In genomic region chr11:104781037-104781436, GRCh38 we compare ENCODE assay signal across 22 cellular contexts.
A peak's percentile ranks its signal among the peaks of the same experiment; 100 is the strongest.
DNase-seq lines count a peak whose midpoint lies in the region; ATAC-seq, FAIRE-seq and TF ChIP-seq lines count a peak whose summit lies in the region.
"Had no signal": no experiment of that assay in that cellular context is flagged by ENCODE, and none has a peak within 500 bp of the region (broad histone marks: within the 10 kb centered on the region; RNA-seq: fewer than 3 reads in every experiment).

No MANE protein-coding gene starts in this region.

- H3F3A ChIP-seq in GM23338 (replicated peaks; ENCODE audit: low read depth) = peaks cover 6% of the 10 kb centered on the region; the same call in 1 of the 2 replicates

- H3K18ac ChIP-seq in H1 (ENCODE audit: extremely low read depth, low read length) = no peak overlapping the region

- no peak for TF ChIP-seq RAD21 in H1 (IDR thresholded peaks at IDR 0.05 in 1 of 2, conservative IDR thresholded peaks at IDR 0.05 in 1 of 2; ENCODE audit: low read depth in 2 of 2, low read length in 2 of 2)

- H3K27ac ChIP-seq in GM23338 (ENCODE audit: low read depth) = peak overlapping the region; percentile 88
- H3K27ac ChIP-seq in HUES6 (ENCODE audit: low read depth, low read length) = peak overlapping the region; percentile 82
- H3K27ac ChIP-seq in H1 (ENCODE audit: low read depth, low read length) = no peak overlapping the region; the same call in 1 of the 2 replicates
- peak overlapping the region; percentile 79 for H3K27ac ChIP-seq in iPS-20b (ENCODE audit: low read length)
- H3K27ac ChIP-seq: 22Rv1, BLaER1, C4-2B, GM23248 had no signal

- peaks cover 4% of the 10 kb centered on the region for H3K27me3 Mint-ChIP-seq in GM23338 (ENCODE audit: insufficient read depth, low read depth, poor library complexity)
- H3K27me3 Mint-ChIP-seq: B cell had no signal

- no peak overlapping the region for H3K56ac ChIP-seq in H1 (replicated peaks; ENCODE audit: insufficient read length, low read depth, low read length)

- H3K27ac Mint-ChIP-seq in GM23338 = peak overlapping the region; percentile 68
- H3K27ac Mint-ChIP-seq: B cell; CD4-positive, CD25-positive, alpha-beta regulatory T cell; CD8-positive, alpha-beta T cell had no signal

- H3K36me3 ChIP-seq in GM23338 (ENCODE audit: insufficient read depth) (no peaks in the 10 kb centered on the region), HUES6 (ENCODE audit: control insufficient read depth, insufficient read depth, low read length) (no peaks in the 10 kb centered on the region), H1 (ENCODE audit: control insufficient read depth in 2 of 4, insufficient read depth in 4 of 4, low read length in 3 of 4) (no peaks in the 10 kb centered on the region), iPS-20b (ENCODE audit: insufficient read depth, low read depth, low read length) (no peaks in the 10 kb centered on the region), MG63 (no peaks in the 10 kb centered on the region)
- H3K36me3 ChIP-seq: BLaER1 had no signal

- TF ChIP-seq CTCF in GM23338 (conservative IDR thresholded peaks at IDR 0.05; ENCODE audit: low read depth in 2 of 2) (no peak), H1 (IDR thresholded peaks at IDR 0.05; ENCODE audit: control extremely low read depth in 1 of 3, insufficient read depth in 1 of 3, low read depth in 1 of 3, low read length in 3 of 3) (no peak)

- H2BK15ac ChIP-seq in H1 (ENCODE audit: low read length) = no peak overlapping the region

- H2BK5ac ChIP-seq in H1 (ENCODE audit: low read depth, low read length) = peak overlapping the region; percentile 67; the same call in 1 of the 2 replicates

- no peak overlapping the region for H4K5ac ChIP-seq in H1 (ENCODE audit: insufficient read length, low read depth, low read length)

- no peak for TF ChIP-seq POLR2A in H1 (IDR thresholded peaks at IDR 0.05; ENCODE audit: control extremely low read depth in 1 of 2, low read depth in 2 of 2, low read length in 2 of 2)

- POLR2A ChIA-PET in H1 (lab: Charles Lee; ENCODE audit: partially characterized antibody) = no interaction called here

- peaks cover 5% of the 10 kb centered on the region; the same call in 1 of the 2 replicates for H3K9me2 ChIP-seq in GM23338 (ENCODE audit: insufficient read depth)

- H3K9me3 ChIP-seq in HUES6 (ENCODE audit: control insufficient read depth, insufficient read depth, low read depth, low read length) (0 out of 2 replicates have a peak, but pooled peaks cover 3% of the 10 kb centered on the region), H1 (ENCODE audit: insufficient read depth in 2 of 2, low read depth in 1 of 2, low read length in 1 of 2) (peaks cover 0 to 2% of the 10 kb centered on the region in 2 experiments; a peak in 1 of 4 replicates), iPS-20b (ENCODE audit: insufficient read depth, low read depth, low read length) (no peaks in the 10 kb centered on the region), MG63 (peaks cover 2% of the 10 kb centered on the region; the same call in 1 of the 2 replicates)
- H3K9me3 ChIP-seq: BLaER1, Caco-2 had no signal

- H3K9ac ChIP-seq in HUES6 (ENCODE audit: low read length) = no peak overlapping the region
- H3K9ac ChIP-seq in H1 (replicated peaks in 1 of 4; ENCODE audit: extremely low read depth in 1 of 4, low read depth in 3 of 4, low read length in 3 of 4) = no peak overlapping the region
- H3K9ac ChIP-seq in iPS-20b (ENCODE audit: low read depth, low read length) = no peak overlapping the region; the same call in 1 of the 2 replicates
- H3K9ac ChIP-seq: BLaER1, GM23248 had no signal

- H2AK5ac ChIP-seq in H1 (ENCODE audit: low read depth, low read length) = no peak overlapping the region

- no peak overlapping the region for H2AFZ ChIP-seq in GM23338
- no peak overlapping the region for H2AFZ ChIP-seq in H1 (ENCODE audit: low read length)
- H2AFZ ChIP-seq: GM23248 had no signal

- DNase-seq in GM23338 (ENCODE audit: low spot score) = peak; percentile 24
- no peak for DNase-seq in H1 (ENCODE audit: low read depth in 1 of 2, low spot score in 2 of 2)
- DNase-seq in MG63 = no peak
- DNase-seq in NCI-H2227 treated with DMSO at 0.1 percent for 48 hours (lab: John Stamatoyannopoulos, UW) = no peak
- DNase-seq: Caco-2; CD4-positive, CD25-positive, alpha-beta regulatory T cell; CD8-positive, alpha-beta T cell; DMS153; DND-41; GM23248; HCEC 1CT had no signal

- H4K20me1 ChIP-seq in GM23338 (replicated peaks; ENCODE audit: insufficient read depth) = no peaks in the 10 kb centered on the region
- H4K20me1 ChIP-seq in H1 (replicated peaks in 1 of 2; ENCODE audit: control insufficient read depth in 1 of 2, insufficient read depth in 2 of 2, low read length in 2 of 2) = no peaks in the 10 kb centered on the region
- H4K20me1 ChIP-seq: BLaER1 had no signal

- H3K23ac ChIP-seq in H1 (ENCODE audit: insufficient read length) = no peak overlapping the region

- H4K8ac ChIP-seq in H1 (ENCODE audit: extremely low read depth, insufficient read depth, low read length) = no peak overlapping the region

- H3K4me3 ChIP-seq in GM23338 (no peak overlapping the region), HUES6 (ENCODE audit: low read depth, low read length) (no peak overlapping the region), H1 (ENCODE audit: extremely low read depth in 1 of 4, insufficient read depth in 2 of 4, low read depth in 3 of 4, low read length in 4 of 4) (peak overlapping the region in 1 of 4 experiments; percentile 5; a peak in 1 of 8 replicates), iPS-20b (ENCODE audit: low read length) (no peak overlapping the region), MG63 (no peak overlapping the region)
- H3K4me3 ChIP-seq: BLaER1, GM23248 had no signal

- H3K79me1 ChIP-seq in H1 (ENCODE audit: low read depth, low read length) = no peaks in the 10 kb centered on the region

- H3K27me3 ChIP-seq in GM23338 (ENCODE audit: insufficient read depth) (no peaks in the 10 kb centered on the region), HUES6 (ENCODE audit: control insufficient read depth, insufficient read depth, low read length) (no peaks in the 10 kb centered on the region), H1 (replicated peaks in 1 of 4; ENCODE audit: control insufficient read depth in 3 of 4, extremely low read depth in 1 of 4, insufficient read depth in 3 of 4, low read length in 3 of 4) (no peaks in the 10 kb centered on the region), iPS-20b (ENCODE audit: insufficient read depth, low read length) (no peaks in the 10 kb centered on the region), MG63 (no peaks in the 10 kb centered on the region)
- H3K27me3 ChIP-seq: BLaER1 had no signal

- no peak overlapping the region for H3K4me3 Mint-ChIP-seq in GM23338
- H3K4me3 Mint-ChIP-seq: B cell; CD4-positive, CD25-positive, alpha-beta regulatory T cell; CD8-positive, alpha-beta T cell had no signal

- peaks cover 31% of the 10 kb centered on the region for H3K36me3 Mint-ChIP-seq in GM23338 (ENCODE audit: low read depth)
- H3K36me3 Mint-ChIP-seq: CD4-positive, CD25-positive, alpha-beta regulatory T cell; CD8-positive, alpha-beta T cell had no signal

- H3K14ac ChIP-seq in H1 (ENCODE audit: insufficient read length) = no peak overlapping the region

- H3K4me2 ChIP-seq in GM23338 = peak overlapping the region; percentile 2; the same call in 1 of the 2 replicates
- H3K4me2 ChIP-seq in H1 (ENCODE audit: insufficient read depth in 1 of 2, low read depth in 2 of 2, low read length in 2 of 2) = peak overlapping the region in 1 of 2 experiments; percentile 13; a peak in 1 of 4 replicates
- H3K4me2 ChIP-seq: BLaER1 had no signal

- H2BK12ac ChIP-seq in H1 (ENCODE audit: low read depth, low read length) = no peak overlapping the region

- peaks cover 30% of the 10 kb centered on the region for H3K4me1 Mint-ChIP-seq in GM23338

- peaks cover 23% of the 10 kb centered on the region for H3K4me1 ChIP-seq in GM23338 (ENCODE audit: insufficient read depth)
- peaks cover 31% of the 10 kb centered on the region for H3K4me1 ChIP-seq in HUES6 (ENCODE audit: control insufficient read depth, insufficient read depth, low read length)
- H3K4me1 ChIP-seq in H1 (replicated peaks in 1 of 4; ENCODE audit: control insufficient read depth in 3 of 4, insufficient read depth in 4 of 4, low read length in 3 of 4) = peaks cover 2 to 4% (median 4%) of the 10 kb centered on the region in 4 experiments; a peak in 4 of 7 replicates
- H3K4me1 ChIP-seq in iPS-20b (ENCODE audit: insufficient read depth, low read length) = peaks cover 33% of the 10 kb centered on the region
- H3K4me1 ChIP-seq: BLaER1 had no signal

- no peaks in the 10 kb centered on the region for H3K23me2 ChIP-seq in H1 (ENCODE audit: low read depth, low read length)

- no peak overlapping the region for H4K91ac ChIP-seq in H1 (replicated peaks; ENCODE audit: insufficient read length, low read length)

- H2BK120ac ChIP-seq in H1 (replicated peaks; ENCODE audit: low read depth, low read length) = peak overlapping the region; percentile 44

- CTCF ChIA-PET in H1 (lab: Charles Lee; ENCODE audit: partially characterized antibody) = no interaction called here

- H3K79me2 ChIP-seq in GM23338 (replicated peaks; ENCODE audit: insufficient read depth) = no peaks in the 10 kb centered on the region
- H3K79me2 ChIP-seq in H1 (ENCODE audit: control insufficient read depth in 1 of 2, insufficient read depth in 2 of 2, low read length in 2 of 2) = no peaks in the 10 kb centered on the region

- peak; percentile 29; the same call in 2 of the 3 replicates for ATAC-seq in GM23338
- ATAC-seq in HG03196 (IDR thresholded peaks at IDR 0.05; ENCODE audit: unreplicated experiment) = no peak
- ATAC-seq: CD8-positive, alpha-beta T cell had no signal

- H2BK20ac ChIP-seq in H1 (ENCODE audit: low read length) = no peak overlapping the region

- peaks cover 8% of the 10 kb centered on the region; the same call in 2 of the 3 replicates for H3K9me3 Mint-ChIP-seq in GM23338
- H3K9me3 Mint-ChIP-seq: CD8-positive, alpha-beta T cell had no signal

- 75% methylated on average over 1 of the region's 1 CpG; no CpG with 5 or more reads in 1 of the 2 experiments for WGBS in H1 (ENCODE audit: extremely low coverage in 1 of 2, insufficient coverage in 1 of 2, insufficient read length in 1 of 2, insufficient replicate concordance in 2 of 2, low coverage in 1 of 2, low lambda C conversion rate in 2 of 2, missing lambda C conversion rate in 1 of 2), 2 experiments

- FAIRE-seq in H1 (lab: Jason Lieb, UNC) = no peak
- FAIRE-seq: A204.1, G401.6, GM19239, H54 had no signal

- TF ChIP-seq EP300 in H1 (IDR thresholded peaks at IDR 0.05; ENCODE audit: borderline replicate concordance in 1 of 2, low read depth in 2 of 2, low read length in 2 of 2) = no peak

- no peak overlapping the region for H3K4ac ChIP-seq in H1 (replicated peaks; ENCODE audit: insufficient read length, low read depth, low read length)

TF ChIP-seq in H1, 55 proteins besides CTCF, POLR2A, EP300 and RAD21 (continues in another document):
- no peak for TF ChIP-seq SRF (IDR thresholded peaks at IDR 0.05; ENCODE audit: low read depth, low read length)
- TF ChIP-seq CHD2 (IDR thresholded peaks at IDR 0.05; ENCODE audit: low read length) = no peak
- TF ChIP-seq, protein P1, sequence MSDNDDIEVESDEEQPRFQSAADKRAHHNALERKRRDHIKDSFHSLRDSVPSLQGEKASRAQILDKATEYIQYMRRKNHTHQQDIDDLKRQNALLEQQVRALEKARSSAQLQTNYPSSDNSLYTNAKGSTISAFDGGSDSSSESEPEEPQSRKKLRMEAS (IDR thresholded peaks at IDR 0.05) = no peak
- TF ChIP-seq ZNF274 (IDR thresholded peaks at IDR 0.05; ENCODE audit: borderline replicate concordance, extremely low read depth, low read length) = no peak
